Comparison of ENCODE assay signal across 2 cellular contexts in the genomic region with DNA sequence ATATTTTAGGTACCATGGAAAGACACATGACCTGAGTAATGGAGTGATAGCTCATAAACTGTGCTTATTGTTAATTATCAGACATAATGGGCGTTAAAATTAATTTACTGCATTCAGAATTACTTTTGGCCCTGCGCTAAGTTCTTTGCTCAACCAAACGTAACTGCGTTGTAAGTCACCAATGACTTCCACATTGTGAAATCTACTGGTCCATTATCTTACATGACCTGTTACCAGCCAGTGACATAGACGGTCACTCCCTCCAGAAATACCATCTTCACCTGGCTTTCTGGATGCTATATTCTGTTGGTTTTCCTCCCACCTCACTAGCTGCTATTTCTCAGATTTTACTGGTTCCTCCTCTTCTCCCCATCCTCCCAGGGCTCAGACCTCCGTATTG.
TF ChIP-seq lines count a peak whose summit lies in the region.

No MANE protein-coding gene starts in this region.

TF ChIP-seq in GM23338, 12 proteins besides CTCF, POLR2A, EP300 and RAD21 (continues in another document):
- TF ChIP-seq ZNF114 (CRISPR knock-in tag; IDR thresholded peaks at IDR 0.05) = no peak
- no peak for TF ChIP-seq JUNB (IDR thresholded peaks at IDR 0.05; ENCODE audit: unreplicated experiment)
- no peak for TF ChIP-seq EZH2 (IDR thresholded peaks at IDR 0.05; ENCODE audit: low read depth, unreplicated experiment)
- no peak for TF ChIP-seq NANOG (IDR thresholded peaks at IDR 0.05; ENCODE audit: borderline replicate concordance)
- no peak for TF ChIP-seq POLR2AphosphoS5 (IDR thresholded peaks at IDR 0.05; ENCODE audit: low read depth)
- TF ChIP-seq, protein P1, sequence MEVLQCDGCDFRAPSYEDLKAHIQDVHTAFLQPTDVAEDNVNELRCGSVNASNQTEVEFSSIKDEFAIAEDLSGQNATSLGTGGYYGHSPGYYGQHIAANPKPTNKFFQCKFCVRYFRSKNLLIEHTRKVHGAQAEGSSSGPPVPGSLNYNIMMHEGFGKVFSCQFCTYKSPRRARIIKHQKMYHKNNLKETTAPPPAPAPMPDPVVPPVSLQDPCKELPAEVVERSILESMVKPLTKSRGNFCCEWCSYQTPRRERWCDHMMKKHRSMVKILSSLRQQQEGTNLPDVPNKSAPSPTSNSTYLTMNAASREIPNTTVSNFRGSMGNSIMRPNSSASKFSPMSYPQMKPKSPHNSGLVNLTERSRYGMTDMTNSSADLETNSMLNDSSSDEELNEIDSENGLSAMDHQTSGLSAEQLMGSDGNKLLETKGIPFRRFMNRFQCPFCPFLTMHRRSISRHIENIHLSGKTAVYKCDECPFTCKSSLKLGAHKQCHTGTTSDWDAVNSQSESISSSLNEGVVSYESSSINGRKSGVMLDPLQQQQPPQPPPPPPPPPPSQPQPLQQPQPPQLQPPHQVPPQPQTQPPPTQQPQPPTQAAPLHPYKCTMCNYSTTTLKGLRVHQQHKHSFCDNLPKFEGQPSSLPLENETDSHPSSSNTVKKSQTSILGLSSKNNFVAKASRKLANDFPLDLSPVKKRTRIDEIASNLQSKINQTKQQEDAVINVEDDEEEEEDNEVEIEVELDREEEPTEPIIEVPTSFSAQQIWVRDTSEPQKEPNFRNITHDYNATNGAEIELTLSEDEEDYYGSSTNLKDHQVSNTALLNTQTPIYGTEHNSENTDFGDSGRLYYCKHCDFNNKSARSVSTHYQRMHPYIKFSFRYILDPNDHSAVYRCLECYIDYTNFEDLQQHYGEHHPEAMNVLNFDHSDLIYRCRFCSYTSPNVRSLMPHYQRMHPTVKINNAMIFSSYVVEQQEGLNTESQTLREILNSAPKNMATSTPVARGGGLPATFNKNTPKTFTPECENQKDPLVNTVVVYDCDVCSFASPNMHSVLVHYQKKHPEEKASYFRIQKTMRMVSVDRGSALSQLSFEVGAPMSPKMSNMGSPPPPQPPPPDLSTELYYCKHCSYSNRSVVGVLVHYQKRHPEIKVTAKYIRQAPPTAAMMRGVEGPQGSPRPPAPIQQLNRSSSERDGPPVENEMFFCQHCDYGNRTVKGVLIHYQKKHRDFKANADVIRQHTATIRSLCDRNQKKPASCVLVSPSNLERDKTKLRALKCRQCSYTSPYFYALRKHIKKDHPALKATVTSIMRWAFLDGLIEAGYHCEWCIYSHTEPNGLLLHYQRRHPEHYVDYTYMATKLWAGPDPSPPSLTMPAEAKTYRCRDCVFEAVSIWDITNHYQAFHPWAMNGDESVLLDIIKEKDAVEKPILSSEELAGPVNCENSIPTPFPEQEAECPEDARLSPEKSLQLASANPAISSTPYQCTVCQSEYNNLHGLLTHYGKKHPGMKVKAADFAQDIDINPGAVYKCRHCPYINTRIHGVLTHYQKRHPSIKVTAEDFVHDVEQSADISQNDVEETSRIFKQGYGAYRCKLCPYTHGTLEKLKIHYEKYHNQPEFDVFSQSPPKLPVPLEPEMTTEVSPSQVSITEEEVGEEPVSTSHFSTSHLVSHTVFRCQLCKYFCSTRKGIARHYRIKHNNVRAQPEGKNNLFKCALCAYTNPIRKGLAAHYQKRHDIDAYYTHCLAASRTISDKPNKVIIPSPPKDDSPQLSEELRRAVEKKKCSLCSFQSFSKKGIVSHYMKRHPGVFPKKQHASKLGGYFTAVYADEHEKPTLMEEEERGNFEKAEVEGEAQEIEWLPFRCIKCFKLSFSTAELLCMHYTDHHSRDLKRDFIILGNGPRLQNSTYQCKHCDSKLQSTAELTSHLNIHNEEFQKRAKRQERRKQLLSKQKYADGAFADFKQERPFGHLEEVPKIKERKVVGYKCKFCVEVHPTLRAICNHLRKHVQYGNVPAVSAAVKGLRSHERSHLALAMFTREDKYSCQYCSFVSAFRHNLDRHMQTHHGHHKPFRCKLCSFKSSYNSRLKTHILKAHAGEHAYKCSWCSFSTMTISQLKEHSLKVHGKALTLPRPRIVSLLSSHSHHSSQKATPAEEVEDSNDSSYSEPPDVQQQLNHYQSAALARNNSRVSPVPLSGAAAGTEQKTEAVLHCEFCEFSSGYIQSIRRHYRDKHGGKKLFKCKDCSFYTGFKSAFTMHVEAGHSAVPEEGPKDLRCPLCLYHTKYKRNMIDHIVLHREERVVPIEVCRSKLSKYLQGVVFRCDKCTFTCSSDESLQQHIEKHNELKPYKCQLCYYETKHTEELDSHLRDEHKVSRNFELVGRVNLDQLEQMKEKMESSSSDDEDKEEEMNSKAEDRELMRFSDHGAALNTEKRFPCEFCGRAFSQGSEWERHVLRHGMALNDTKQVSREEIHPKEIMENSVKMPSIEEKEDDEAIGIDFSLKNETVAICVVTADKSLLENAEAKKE (CRISPR knock-in tag; IDR thresholded peaks at IDR 0.05) = no peak
- no peak for TF ChIP-seq STAT1 (IDR thresholded peaks at IDR 0.05; ENCODE audit: unreplicated experiment)
- TF ChIP-seq, protein P2, sequence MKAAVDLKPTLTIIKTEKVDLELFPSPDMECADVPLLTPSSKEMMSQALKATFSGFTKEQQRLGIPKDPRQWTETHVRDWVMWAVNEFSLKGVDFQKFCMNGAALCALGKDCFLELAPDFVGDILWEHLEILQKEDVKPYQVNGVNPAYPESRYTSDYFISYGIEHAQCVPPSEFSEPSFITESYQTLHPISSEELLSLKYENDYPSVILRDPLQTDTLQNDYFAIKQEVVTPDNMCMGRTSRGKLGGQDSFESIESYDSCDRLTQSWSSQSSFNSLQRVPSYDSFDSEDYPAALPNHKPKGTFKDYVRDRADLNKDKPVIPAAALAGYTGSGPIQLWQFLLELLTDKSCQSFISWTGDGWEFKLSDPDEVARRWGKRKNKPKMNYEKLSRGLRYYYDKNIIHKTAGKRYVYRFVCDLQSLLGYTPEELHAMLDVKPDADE (IDR thresholded peaks at IDR 0.05) = no peak
- no peak for TF ChIP-seq ZNF331 (CRISPR knock-in tag; IDR thresholded peaks at IDR 0.05; ENCODE audit: low read depth)
- TF ChIP-seq, protein P3, sequence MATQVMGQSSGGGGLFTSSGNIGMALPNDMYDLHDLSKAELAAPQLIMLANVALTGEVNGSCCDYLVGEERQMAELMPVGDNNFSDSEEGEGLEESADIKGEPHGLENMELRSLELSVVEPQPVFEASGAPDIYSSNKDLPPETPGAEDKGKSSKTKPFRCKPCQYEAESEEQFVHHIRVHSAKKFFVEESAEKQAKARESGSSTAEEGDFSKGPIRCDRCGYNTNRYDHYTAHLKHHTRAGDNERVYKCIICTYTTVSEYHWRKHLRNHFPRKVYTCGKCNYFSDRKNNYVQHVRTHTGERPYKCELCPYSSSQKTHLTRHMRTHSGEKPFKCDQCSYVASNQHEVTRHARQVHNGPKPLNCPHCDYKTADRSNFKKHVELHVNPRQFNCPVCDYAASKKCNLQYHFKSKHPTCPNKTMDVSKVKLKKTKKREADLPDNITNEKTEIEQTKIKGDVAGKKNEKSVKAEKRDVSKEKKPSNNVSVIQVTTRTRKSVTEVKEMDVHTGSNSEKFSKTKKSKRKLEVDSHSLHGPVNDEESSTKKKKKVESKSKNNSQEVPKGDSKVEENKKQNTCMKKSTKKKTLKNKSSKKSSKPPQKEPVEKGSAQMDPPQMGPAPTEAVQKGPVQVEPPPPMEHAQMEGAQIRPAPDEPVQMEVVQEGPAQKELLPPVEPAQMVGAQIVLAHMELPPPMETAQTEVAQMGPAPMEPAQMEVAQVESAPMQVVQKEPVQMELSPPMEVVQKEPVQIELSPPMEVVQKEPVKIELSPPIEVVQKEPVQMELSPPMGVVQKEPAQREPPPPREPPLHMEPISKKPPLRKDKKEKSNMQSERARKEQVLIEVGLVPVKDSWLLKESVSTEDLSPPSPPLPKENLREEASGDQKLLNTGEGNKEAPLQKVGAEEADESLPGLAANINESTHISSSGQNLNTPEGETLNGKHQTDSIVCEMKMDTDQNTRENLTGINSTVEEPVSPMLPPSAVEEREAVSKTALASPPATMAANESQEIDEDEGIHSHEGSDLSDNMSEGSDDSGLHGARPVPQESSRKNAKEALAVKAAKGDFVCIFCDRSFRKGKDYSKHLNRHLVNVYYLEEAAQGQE (IDR thresholded peaks at IDR 0.05; ENCODE audit: unreplicated experiment) = no peak

TF ChIP-seq in H1, 55 proteins besides CTCF, POLR2A, EP300 and RAD21:
- TF ChIP-seq CBX5 (IDR thresholded peaks at IDR 0.05; ENCODE audit: low read depth, low read length) (no peak), SIX5 (IDR thresholded peaks at IDR 0.05; ENCODE audit: low read depth, low read length) (no peak), POLR2AphosphoS5 (IDR thresholded peaks at IDR 0.05; ENCODE audit: low read depth, low read length) (no peak), SIRT6 (IDR thresholded peaks at IDR 0.05; ENCODE audit: low read length) (no peak), JUND (IDR thresholded peaks at IDR 0.05; ENCODE audit: low read length) (no peak), RFX5 (IDR thresholded peaks at IDR 0.05; ENCODE audit: borderline replicate concordance, low read depth, low read length) (no peak), SP1 (IDR thresholded peaks at IDR 0.05; ENCODE audit: low read depth, low read length) (no peak), ASH2L (IDR thresholded peaks at IDR 0.05; ENCODE audit: low read length) (no peak), RBBP5 (IDR thresholded peaks at IDR 0.05; ENCODE audit: borderline replicate concordance, low read depth, low read length) (no peak), YY1 (IDR thresholded peaks at IDR 0.05; ENCODE audit: low read depth, low read length) (no peak), BRCA1 (IDR thresholded peaks at IDR 0.05; ENCODE audit: low read depth, low read length) (no peak), KDM4A (IDR thresholded peaks at IDR 0.05; ENCODE audit: low read depth, low read length, severe bottlenecking) (no peak), TAF7 (optimal IDR thresholded peaks at IDR 0.05; ENCODE audit: borderline replicate concordance, low read depth, low read length) (no peak), MAFK (IDR thresholded peaks at IDR 0.05; ENCODE audit: low read depth, low read length) (no peak), NRF1 (IDR thresholded peaks at IDR 0.05; ENCODE audit: low read depth, low read length) (no peak), SAP30 (IDR thresholded peaks at IDR 0.05; ENCODE audit: insufficient read depth, insufficient replicate concordance, low read length) (no peak), SRF (IDR thresholded peaks at IDR 0.05; ENCODE audit: low read depth, low read length) (no peak)
- TF ChIP-seq, protein P4, sequence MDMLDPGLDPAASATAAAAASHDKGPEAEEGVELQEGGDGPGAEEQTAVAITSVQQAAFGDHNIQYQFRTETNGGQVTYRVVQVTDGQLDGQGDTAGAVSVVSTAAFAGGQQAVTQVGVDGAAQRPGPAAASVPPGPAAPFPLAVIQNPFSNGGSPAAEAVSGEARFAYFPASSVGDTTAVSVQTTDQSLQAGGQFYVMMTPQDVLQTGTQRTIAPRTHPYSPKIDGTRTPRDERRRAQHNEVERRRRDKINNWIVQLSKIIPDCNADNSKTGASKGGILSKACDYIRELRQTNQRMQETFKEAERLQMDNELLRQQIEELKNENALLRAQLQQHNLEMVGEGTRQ (IDR thresholded peaks at IDR 0.05; ENCODE audit: low read length) = no peak
TF ChIP-seq in H1: peak in this region for 0.
